In genomic region chr14:69346710-69347109, GRCh38 we compare ENCODE assay signal across 9 cellular contexts. TPM values are rescaled to one million over a fixed set of nuclear protein-coding genes. Genes with fewer than 3 reads are reported as not detected.
DNase-seq lines count a peak whose midpoint lies in the region; ATAC-seq and TF ChIP-seq lines count a peak whose summit lies in the region.
"Had no signal": no experiment of that assay in that cellular context is flagged by ENCODE, and none has a peak within 500 bp of the region (broad histone marks: within the 10 kb centered on the region; RNA-seq: fewer than 3 reads in every experiment).

No MANE protein-coding gene starts in this region.

- in situ Hi-C loops in GM23248 (cut with MboI), result no loop called here

- H3K36me3 Mint-ChIP-seq in activated T-helper 17 cell treated with anti-CD3 and anti-CD28 coated beads, Interleukin-2, amount 50 U/mL, for 72 hours (ENCODE audit: low read depth), result no peaks in the 10 kb centered on the region

- ATAC-seq in activated T-helper 17 cell treated with anti-CD3 and anti-CD28 coated beads, Interleukin-2, amount 50 U/mL, for 72 hours (replicated peaks), result no peak
- ATAC-seq in HG02852 (IDR thresholded peaks at IDR 0.05; ENCODE audit: unreplicated experiment), result no peak

- no peaks in the 10 kb centered on the region for H3F3A ChIP-seq in GM23248 (ENCODE audit: insufficient read depth)

- no peaks in the 10 kb centered on the region for H4K20me1 ChIP-seq in GM23248 (ENCODE audit: insufficient read depth)

- 33 to 42% methylated on average over 9 of the region's 9 CpGs for WGBS in GM23248 (ENCODE audit: low coverage in 1 of 2, low lambda C conversion rate in 2 of 2, missing lambda C conversion rate in 2 of 2), 2 experiments
- 54 to 61% (median 58%) methylated on average over 8 to 9 of the region's 9 CpGs for WGBS in adrenal gland, 4 donors

- H3K4me3 ChIP-seq in BE2C (ENCODE audit: low read depth, low read length), result no peak overlapping the region
- no peak overlapping the region for H3K4me3 ChIP-seq in GM23248
- no peak overlapping the region for H3K4me3 ChIP-seq in adrenal gland

- no peaks in the 10 kb centered on the region for H3K9me3 Mint-ChIP-seq in activated T-helper 17 cell treated with anti-CD3 and anti-CD28 coated beads, Interleukin-2, amount 50 U/mL, for 72 hours
- H3K9me3 Mint-ChIP-seq: central memory CD8-positive, alpha-beta T cell had no signal

- DNase-seq in BE2C (peak; percentile 79), GM23248 (peak; percentile 32), adrenal gland (peak in 4 of 7 donors; percentile 12 to 57 (median 26)), left kidney (ENCODE audit: low read depth, low spot score) (peak; percentile 40), NCI-H2107 (lab: John Stamatoyannopoulos, UW) (no peak), NCI-H1930 (lab: John Stamatoyannopoulos, UW) (no peak)

- peaks cover 3% of the 10 kb centered on the region for H3K27me3 Mint-ChIP-seq in activated T-helper 17 cell treated with anti-CD3 and anti-CD28 coated beads, Interleukin-2, amount 50 U/mL, for 72 hours

- H3K9me2 ChIP-seq in GM23248 (ENCODE audit: insufficient read depth), result no peaks in the 10 kb centered on the region

- no peaks in the 10 kb centered on the region for H3K27me3 ChIP-seq in BE2C
- no peaks in the 10 kb centered on the region for H3K27me3 ChIP-seq in GM23248 (replicated peaks; ENCODE audit: insufficient read depth)
- H3K27me3 ChIP-seq in adrenal gland, result no peaks in the 10 kb centered on the region

- intact Hi-C loops in adrenal gland (cut with DNase I), result no loop called here

- 0 out of 2 replicates have a peak, but pooled peaks cover 5% of the 10 kb centered on the region for H3K4me1 ChIP-seq in BE2C
- no peaks in the 10 kb centered on the region for H3K4me1 ChIP-seq in GM23248 (ENCODE audit: insufficient read depth)
- H3K4me1 ChIP-seq in adrenal gland (replicated peaks in 1 of 2), result peaks cover 0 to 12% of the 10 kb centered on the region in 2 donors

- no peaks in the 10 kb centered on the region for H3K79me2 ChIP-seq in GM23248 (ENCODE audit: insufficient read depth)

- no peak overlapping the region for H3K4me2 ChIP-seq in GM23248 (ENCODE audit: unreplicated experiment)

- H2AFZ ChIP-seq in GM23248, result no peak overlapping the region

- TF ChIP-seq CTCF in BE2C (IDR thresholded peaks at IDR 0.05; ENCODE audit: low read depth, low read length) (peak; percentile 87), adrenal gland (IDR thresholded peaks at IDR 0.05) (peak in 4 of 6 experiments; percentile 14 to 47 (median 40))

- H3K36me3 ChIP-seq in BE2C, result no peaks in the 10 kb centered on the region
- H3K36me3 ChIP-seq in GM23248 (ENCODE audit: low read depth), result no peaks in the 10 kb centered on the region
- H3K36me3 ChIP-seq in adrenal gland (replicated peaks in 1 of 2), result no peaks in the 10 kb centered on the region

- TF ChIP-seq POLR2A in adrenal gland (IDR thresholded peaks at IDR 0.05), result no peak

- no peak overlapping the region for H3K27ac ChIP-seq in GM23248
- no peak overlapping the region for H3K27ac ChIP-seq in adrenal gland

- H3K4me1 Mint-ChIP-seq in activated T-helper 17 cell treated with anti-CD3 and anti-CD28 coated beads, Interleukin-2, amount 50 U/mL, for 72 hours, result no peaks in the 10 kb centered on the region
- H3K4me1 Mint-ChIP-seq: central memory CD8-positive, alpha-beta T cell had no signal

- H3K9me3 ChIP-seq in BE2C (no peaks in the 10 kb centered on the region), GM23248 (ENCODE audit: low read depth) (no peaks in the 10 kb centered on the region), adrenal gland (replicated peaks in 1 of 3) (no peaks in the 10 kb centered on the region)

- H3K4me3 Mint-ChIP-seq in activated T-helper 17 cell treated with anti-CD3 and anti-CD28 coated beads, Interleukin-2, amount 50 U/mL, for 72 hours, result no peak overlapping the region
- H3K4me3 Mint-ChIP-seq: central memory CD8-positive, alpha-beta T cell had no signal

- H3K9ac ChIP-seq in GM23248, result no peak overlapping the region

- no peak overlapping the region for H3K27ac Mint-ChIP-seq in activated T-helper 17 cell treated with anti-CD3 and anti-CD28 coated beads, Interleukin-2, amount 50 U/mL, for 72 hours

RNA-seq across cellular contexts. Expression of gene ERH, which starts 51.4 kb away (rescaled TPM):
- polyA plus RNA-seq in BE2C (2012; ENCODE audit: insufficient read depth, insufficient read length, low read depth), result 617 TPM
- 70.4 and 132 TPM in 2 replicates for total RNA-seq in GM23248 (2014; rRNA removed; shearing (Covaris generic))
- polyA plus RNA-seq in GM23248 (2016; fragmentation: Nextera tagmentation; extraction: Ambion mirVana), result 109 and 136 TPM in 2 replicates
- 100 to 1,000 TPM in 4 of 8 donors, 10 to 100 TPM in 4; 39.6 to 217 (median 110) TPM for total RNA-seq in adrenal gland
- polyA plus RNA-seq in adrenal gland, result 100 to 1,000 TPM; 133 to 208 (median 161) TPM
- 100 to 1,000 TPM; 198 to 374 TPM for total RNA-seq in activated T-helper 17 cell treated with anti-CD3 and anti-CD28 coated beads, Interleukin-2, amount 50 U/mL, for 72 hours

RNA-seq across cellular contexts. Expression of gene SLC39A9, which starts 51.8 kb away (rescaled TPM):
- 77.8 TPM for polyA plus RNA-seq in BE2C (2012; ENCODE audit: insufficient read depth, insufficient read length, low read depth)
- 89.7 and 90.9 TPM in 2 replicates for total RNA-seq in GM23248 (2014; rRNA removed; shearing (Covaris generic))
- polyA plus RNA-seq in GM23248 (2016; fragmentation: Nextera tagmentation; extraction: Ambion mirVana), result 32.7 and 32.9 TPM in 2 replicates
- total RNA-seq in adrenal gland, result 10 to 100 TPM; 67.2 to 93.9 (median 73.7) TPM
- 10 to 100 TPM; 17.7 to 58.5 (median 23.8) TPM for polyA plus RNA-seq in adrenal gland
- total RNA-seq in activated T-helper 17 cell treated with anti-CD3 and anti-CD28 coated beads, Interleukin-2, amount 50 U/mL, for 72 hours, result 10 to 100 TPM; 43.9 to 61.1 TPM

Comparison
In these comparisons a context has a peak if more than half of its experiments do, and no peak if none do; other contexts are left out.
1. DNase-seq: peak in BE2C (single experiment), GM23248 (single experiment), adrenal gland (4 of 7) and left kidney (single experiment); none in NCI-H2107 (single experiment) and NCI-H1930 (0 of 2).